22 cellular contexts compared by ENCODE assay signal in the genomic region with DNA sequence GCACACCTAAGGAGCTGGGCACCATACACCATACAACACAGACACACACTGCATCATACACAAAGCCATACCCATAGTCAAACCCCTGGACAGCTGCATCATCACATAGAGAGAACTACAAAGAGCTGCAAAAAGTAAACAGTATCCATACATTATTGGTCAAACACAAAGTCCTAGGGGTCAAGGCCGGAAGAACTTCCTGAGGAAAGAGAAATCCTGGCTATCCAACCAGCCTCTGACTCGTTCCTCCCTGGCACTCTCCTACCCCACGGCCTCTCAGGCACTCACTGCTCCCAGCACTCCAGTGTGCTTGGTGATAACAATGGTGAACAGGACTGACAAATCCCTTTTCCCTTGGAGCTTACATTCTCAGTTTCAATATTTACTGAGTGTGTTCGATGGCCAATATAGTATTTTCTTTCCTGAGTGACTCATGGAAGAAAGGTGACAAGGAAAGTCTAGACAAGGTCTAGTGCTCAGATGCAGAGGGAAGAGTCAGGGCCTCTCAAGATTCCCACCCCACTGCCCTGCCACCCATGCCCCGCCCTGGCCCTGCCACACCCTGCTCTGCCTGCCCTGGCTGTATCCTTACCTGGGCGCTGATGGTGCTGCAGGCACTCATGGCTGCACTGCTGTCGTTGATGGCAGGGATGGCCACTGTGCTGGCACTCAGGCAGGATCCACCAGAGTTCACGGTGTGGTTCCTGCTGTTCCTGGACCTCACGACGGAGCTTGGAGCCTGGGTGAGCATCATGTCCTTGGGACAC. TPM values are rescaled to one million over a fixed set of nuclear protein-coding genes. Genes with fewer than 3 reads are reported as not detected.
DNase-seq lines count a peak whose midpoint lies in the region; ATAC-seq, FAIRE-seq and TF ChIP-seq lines count a peak whose summit lies in the region.
"Had no signal": no experiment of that assay in that cellular context is flagged by ENCODE, and none has a peak within 500 bp of the region (broad histone marks: within the 10 kb centered on the region; RNA-seq: fewer than 3 reads in every experiment).

No MANE protein-coding gene starts in this region.

- FAIRE-seq in small intestine (lab: Jason Lieb, UNC) = no peak
- no peak for FAIRE-seq in HTR-8/SVneo (lab: Jason Lieb, UNC)

- H3K27ac ChIP-seq in left lung (no peak overlapping the region), small intestine (ENCODE audit: low read depth in 1 of 2, low read length in 1 of 2) (no peak overlapping the region)
- H3K27ac ChIP-seq: BLaER1 treated with 17β-estradiol and CSF1 and Interleukin-3, amounts not matched to agents 10 nM and 100 nM had no signal

- peak; percentile 49 for ATAC-seq in left lung
- ATAC-seq: CD8-positive, alpha-beta T cell had no signal

- peak; percentile 39 for DNase-seq in activated effector memory CD4-positive, alpha-beta T cell treated with anti-CD3 and anti-CD28 coated beads, Interleukin-2, amount 50 U/mL, for 16 hours
- DNase-seq in activated effector memory CD4-positive, alpha-beta T cell treated with Interleukin-2 at 50 U/mL for 16 hours = no peak
- DNase-seq in left lung (no peak), small intestine (peak; percentile 25), GM20000 (ENCODE audit: low spot score) (no peak), H7 (no peak), HTR-8/SVneo (ENCODE audit: insufficient read length, low spot score) (no peak)
- DNase-seq: 8988T; CD8-positive, alpha-beta T cell; H9; HFFc6; Kasumi-1; NCI-H1694 treated with DMSO at 0.1 percent for 48 hours; NCI-H2081 treated with DMSO at 0.1 percent for 48 hours; NCI-H2171 treated with DMSO at 0.1 percent for 48 hours; NCI-H446; NCI-H526; OCI-M1; Right ventricle myocardium superior had no signal

- H3K27me3 ChIP-seq in left lung = peaks cover 25 to 95% of the 10 kb centered on the region in 2 donors
- peaks cover 0 to 19% of the 10 kb centered on the region in 2 donors for H3K27me3 ChIP-seq in small intestine (ENCODE audit: control insufficient read depth in 2 of 2, insufficient read depth in 2 of 2, low read length in 2 of 2)
- peaks cover 17% of the 10 kb centered on the region; the same call in 1 of the 2 replicates for H3K27me3 ChIP-seq in H7 (ENCODE audit: control insufficient read depth, insufficient read depth, low read length)

- H3K9me3 ChIP-seq in left lung = no peaks in the 10 kb centered on the region
- no peaks in the 10 kb centered on the region for H3K9me3 ChIP-seq in small intestine (ENCODE audit: control insufficient read depth, low read depth)
- H3K9me3 ChIP-seq: BLaER1 treated with 17β-estradiol and CSF1 and Interleukin-3, amounts not matched to agents 10 nM and 100 nM had no signal

- H3K4me3 ChIP-seq in left lung (no peak overlapping the region), small intestine (ENCODE audit: low read depth in 1 of 2, low read length in 2 of 2) (no peak overlapping the region), H7 (ENCODE audit: insufficient read depth, low read depth, low read length) (no peak overlapping the region)
- H3K4me3 ChIP-seq: BLaER1 treated with 17β-estradiol and CSF1 and Interleukin-3, amounts not matched to agents 10 nM and 100 nM had no signal

- 21 to 39% (median 25%) methylated on average over 10 of the region's 10 CpGs for WGBS in small intestine, 3 donors

- H3K36me3 ChIP-seq in left lung = no peaks in the 10 kb centered on the region
- no peaks in the 10 kb centered on the region for H3K36me3 ChIP-seq in small intestine (ENCODE audit: control insufficient read depth in 2 of 2, insufficient read depth in 2 of 2, low read length in 2 of 2)
- no peaks in the 10 kb centered on the region for H3K36me3 ChIP-seq in H7 (replicated peaks; ENCODE audit: control insufficient read depth, insufficient read depth, low read length)
- H3K36me3 ChIP-seq: BLaER1 treated with 17β-estradiol and CSF1 and Interleukin-3, amounts not matched to agents 10 nM and 100 nM had no signal

- TF ChIP-seq CTCF in left lung (IDR thresholded peaks at IDR 0.05) (no peak), GM20000 (IDR thresholded peaks at IDR 0.05; ENCODE audit: extremely low read depth, missing control alignments) (no peak)

- H3K4me1 ChIP-seq in left lung (no peaks in the 10 kb centered on the region), small intestine (ENCODE audit: control insufficient read depth in 2 of 2, insufficient read depth in 1 of 2, low read depth in 1 of 2, low read length in 1 of 2) (no peaks in the 10 kb centered on the region)
- H3K4me1 ChIP-seq: BLaER1 treated with 17β-estradiol and CSF1 and Interleukin-3, amounts not matched to agents 10 nM and 100 nM had no signal

- intact Hi-C loops in left lung (cut with DNase I) = no loop called here

RNA-seq across cellular contexts. Expression of a gene that starts 3.4 kb away (rescaled TPM):
- 1 to 10 TPM in 1 of 2 donors, not detected in 1; 4.3 TPM for total RNA-seq in left lung
- 1 to 10 TPM in 1 of 3 donors, under 1 TPM in 1, not detected in 1; 0.06 to 1.1 TPM for polyA plus RNA-seq in small intestine
- 0.11 TPM in 1 of 2 replicates, not detected in the other for total RNA-seq in H7 (2014; rRNA removed; shearing (Covaris generic))
- total RNA-seq: CD8-positive, alpha-beta T cell; HFFc6; MCF 10A; Right ventricle myocardium superior had no signal

RNA-seq across cellular contexts. Expression of a gene that starts 22.8 kb away (rescaled TPM):
- 1 to 10 TPM; 1.0 to 1.7 TPM for total RNA-seq in left lung
- polyA plus RNA-seq in small intestine = 10 to 100 TPM; 13.5 to 29.2 (median 29.1) TPM
- total RNA-seq in H7 (2014; rRNA removed; shearing (Covaris generic)) = 1.1 TPM in 2 replicates
- total RNA-seq: CD8-positive, alpha-beta T cell; H9; HFFc6; MCF 10A; Right ventricle myocardium superior; RPMI7951 had no signal

RNA-seq across cellular contexts. Expression of a gene that starts 44.7 kb away (rescaled TPM):
- not detected for total RNA-seq in left lung
- polyA plus RNA-seq in small intestine = 1 to 10 TPM; 1.3 to 5.4 (median 3.8) TPM
- total RNA-seq in H7 (2014; rRNA removed; shearing (Covaris generic)) = not detected in 2 replicates
- total RNA-seq: CD8-positive, alpha-beta T cell; H9; HFFc6; MCF 10A; Right ventricle myocardium superior; RPMI7951 had no signal

RNA-seq across cellular contexts. Expression of a gene that starts 53.0 kb away (rescaled TPM):
- not detected for total RNA-seq in left lung
- 1 to 10 TPM; 2.9 to 5.7 (median 3.1) TPM for polyA plus RNA-seq in small intestine
- not detected in 2 replicates for total RNA-seq in H7 (2014; rRNA removed; shearing (Covaris generic))
- total RNA-seq: CD8-positive, alpha-beta T cell; H9; HFFc6; MCF 10A; Right ventricle myocardium superior; RPMI7951 had no signal

Comparison
In these comparisons a context has a peak if more than half of its experiments do, and no peak if none do; other contexts are left out.
1. DNase-seq: peak in activated effector memory CD4-positive, alpha-beta T cell treated with anti-CD3 and anti-CD28 coated beads, Interleukin-2, amount 50 U/mL, for 16 hours (single experiment) and small intestine (single experiment); none in activated effector memory CD4-positive, alpha-beta T cell treated with Interleukin-2 at 50 U/mL for 16 hours (single experiment), left lung (0 of 2), GM20000 (single experiment), H7 (single experiment) and HTR-8/SVneo (single experiment).